1 cellular context compared by ENCODE assay signal in genomic region chr1:33363470-33363861, GRCh38.
TF ChIP-seq lines count a peak whose summit lies in the region.

No MANE protein-coding gene starts in this region.

TF ChIP-seq in IMR-90, 13 proteins besides CTCF, POLR2A, EP300 and RAD21:
- no peak for TF ChIP-seq BHLHE40 (IDR thresholded peaks at IDR 0.05; ENCODE audit: low read depth, low read length)
- TF ChIP-seq NFE2L2 (IDR thresholded peaks at IDR 0.05; ENCODE audit: low read depth, low read length) = no peak
- TF ChIP-seq SMC3 (IDR thresholded peaks at IDR 0.05; ENCODE audit: low read depth, low read length) = no peak
- TF ChIP-seq MAZ (IDR thresholded peaks at IDR 0.05; ENCODE audit: borderline replicate concordance, low read depth, low read length) = no peak
- TF ChIP-seq USF2 (IDR thresholded peaks at IDR 0.05; ENCODE audit: low read depth, low read length) = no peak
- no peak for TF ChIP-seq ELK1 (IDR thresholded peaks at IDR 0.05; ENCODE audit: borderline replicate concordance, low read depth, low read length)
- TF ChIP-seq FOS (IDR thresholded peaks at IDR 0.05; ENCODE audit: low read depth, low read length) = no peak
- TF ChIP-seq RCOR1 (IDR thresholded peaks at IDR 0.05; ENCODE audit: insufficient replicate concordance, low read length) = no peak
- TF ChIP-seq CHD1 (IDR thresholded peaks at IDR 0.05; ENCODE audit: low read depth, low read length) = no peak
- TF ChIP-seq RFX5 (IDR thresholded peaks at IDR 0.05; ENCODE audit: low read depth, low read length) = no peak
- no peak for TF ChIP-seq MAFK (IDR thresholded peaks at IDR 0.05; ENCODE audit: low read depth, low read length)
- no peak for TF ChIP-seq MXI1 (IDR thresholded peaks at IDR 0.05; ENCODE audit: borderline replicate concordance, low read depth, low read length)
- no peak for TF ChIP-seq CEBPB (IDR thresholded peaks at IDR 0.05; ENCODE audit: low read depth, low read length)
